In genomic region chr2:218296801-218297200, GRCh38 we compare ENCODE assay signal across 1 cellular context.
A peak's percentile ranks its signal among the peaks of the same experiment; 100 is the strongest.
TF ChIP-seq lines count a peak whose summit lies in the region.
"Not testable (repeated sequence)": the region's sequence is repeated elsewhere in the genome, so short reads cannot be mapped to it uniquely, and the experiment has no call there.

No MANE protein-coding gene starts in this region.

TF ChIP-seq in HepG2, 621 proteins besides CTCF, POLR2A, EP300 and RAD21 (continues in another document):
- 0 out of 2 replicates have a peak, but pooled peaks have one; percentile 35 for TF ChIP-seq GATAD2A (CRISPR knock-in tag; IDR thresholded peaks at IDR 0.05)
- peak; percentile 39; the same call in 1 of the 2 replicates for TF ChIP-seq STAG1 (CRISPR knock-in tag; IDR thresholded peaks at IDR 0.05)
- TF ChIP-seq ZNF331 (CRISPR knock-in tag; IDR thresholded peaks at IDR 0.05) = 0 out of 2 replicates have a peak, but pooled peaks have one; percentile 10
- 0 out of 2 replicates have a peak, but pooled peaks have one; percentile 17 for TF ChIP-seq KDM2A (CRISPR knock-in tag; IDR thresholded peaks at IDR 0.05; ENCODE audit: borderline replicate concordance, low read depth)
- not testable (repeated sequence) for TF ChIP-seq MAZ (IDR thresholded peaks at IDR 0.05; ENCODE audit: borderline replicate concordance, low read depth, low read length); CREM (CRISPR knock-in tag; IDR thresholded peaks at IDR 0.05); CBX2 (IDR thresholded peaks at IDR 0.05; ENCODE audit: low read depth, low read length); NR2F6 (IDR thresholded peaks at IDR 0.05)
- TF ChIP-seq MAZ (CRISPR knock-in tag; IDR thresholded peaks at IDR 0.05; ENCODE audit: low read depth) = peak; percentile 40; the same call in 1 of the 2 replicates
- peak; percentile 88; the same call in 1 of the 2 replicates for TF ChIP-seq THRA (CRISPR knock-in tag; IDR thresholded peaks at IDR 0.05; ENCODE audit: borderline replicate concordance)
- TF ChIP-seq ZNF883 (CRISPR knock-in tag; IDR thresholded peaks at IDR 0.05; ENCODE audit: not compliant biosample characterization) = peak; percentile 27
- 0 out of 2 replicates have a peak, but pooled peaks have one; percentile 10 for TF ChIP-seq HDAC1 (CRISPR knock-in tag; IDR thresholded peaks at IDR 0.05)
- TF ChIP-seq EED (CRISPR knock-in tag; IDR thresholded peaks at IDR 0.05) = 0 out of 2 replicates have a peak, but pooled peaks have one; percentile 17
- TF ChIP-seq ZNF792 (CRISPR knock-in tag; IDR thresholded peaks at IDR 0.05) = peak; percentile 79; the same call in 1 of the 2 replicates
- TF ChIP-seq GZF1 (CRISPR knock-in tag; IDR thresholded peaks at IDR 0.05) = 0 out of 2 replicates have a peak, but pooled peaks have one; percentile 50
- peak; percentile 30; the same call in 1 of the 2 replicates for TF ChIP-seq FOSL2 (CRISPR knock-in tag; IDR thresholded peaks at IDR 0.05)
- peak; percentile 49; the same call in 1 of the 2 replicates for TF ChIP-seq ZNF362 (CRISPR knock-in tag; IDR thresholded peaks at IDR 0.05; ENCODE audit: borderline replicate concordance)
- TF ChIP-seq SPEN (CRISPR knock-in tag; IDR thresholded peaks at IDR 0.05; ENCODE audit: low read depth) = peak; percentile 64; the same call in 1 of the 2 replicates
- TF ChIP-seq CREM (IDR thresholded peaks at IDR 0.05) = peak; percentile 18; the same call in 1 of the 2 replicates
- peak; percentile 51; the same call in 1 of the 2 replicates for TF ChIP-seq SMAD9 (CRISPR knock-in tag; IDR thresholded peaks at IDR 0.05)
- TF ChIP-seq ZBTB38 (CRISPR knock-in tag; IDR thresholded peaks at IDR 0.05) = 0 out of 2 replicates have a peak, but pooled peaks have one; percentile 19
- peak; percentile 54; the same call in 1 of the 2 replicates for TF ChIP-seq HOXA3 (CRISPR knock-in tag; IDR thresholded peaks at IDR 0.05)
- TF ChIP-seq ZGPAT (CRISPR knock-in tag; IDR thresholded peaks at IDR 0.05) = 0 out of 2 replicates have a peak, but pooled peaks have one; percentile 28
- 0 out of 2 replicates have a peak, but pooled peaks have one; percentile 24 for TF ChIP-seq ZNF574 (CRISPR knock-in tag; IDR thresholded peaks at IDR 0.05)
- TF ChIP-seq SNAI1 (CRISPR knock-in tag; IDR thresholded peaks at IDR 0.05; ENCODE audit: borderline replicate concordance) = 0 out of 2 replicates have a peak, but pooled peaks have one; percentile 54
- peak; percentile 90 for TF ChIP-seq HIC2 (CRISPR knock-in tag; IDR thresholded peaks at IDR 0.05; ENCODE audit: low read depth)
- 0 out of 2 replicates have a peak, but pooled peaks have one; percentile 8 for TF ChIP-seq ZNF777 (CRISPR knock-in tag; IDR thresholded peaks at IDR 0.05)
- TF ChIP-seq ZNF629 (CRISPR knock-in tag; conservative IDR thresholded peaks at IDR 0.05) = 0 out of 2 replicates have a peak, but pooled peaks have one; percentile 43
- TF ChIP-seq HNRNPL (IDR thresholded peaks at IDR 0.05; ENCODE audit: low read depth, low read length) = peak; percentile 85
- 0 out of 2 replicates have a peak, but pooled peaks have one; percentile 25 for TF ChIP-seq PHF8 (CRISPR knock-in tag; IDR thresholded peaks at IDR 0.05)
- 0 out of 2 replicates have a peak, but pooled peaks have one; percentile 37 for TF ChIP-seq HOXD1 (CRISPR knock-in tag; IDR thresholded peaks at IDR 0.05)
- 0 out of 2 replicates have a peak, but pooled peaks have one; percentile 52 for TF ChIP-seq CBX2 (CRISPR knock-in tag; IDR thresholded peaks at IDR 0.05; ENCODE audit: low read depth)
- 0 out of 2 replicates have a peak, but pooled peaks have one; percentile 14 for TF ChIP-seq NR2F6 (CRISPR knock-in tag; IDR thresholded peaks at IDR 0.05)
- TF ChIP-seq PAXIP1 (CRISPR knock-in tag; conservative IDR thresholded peaks at IDR 0.05) = peak; percentile 42; the same call in 1 of the 2 replicates
- TF ChIP-seq THAP9 (CRISPR knock-in tag; IDR thresholded peaks at IDR 0.05; ENCODE audit: borderline replicate concordance) = 0 out of 2 replicates have a peak, but pooled peaks have one; percentile 20
- peak; percentile 49 for TF ChIP-seq ZNF687 (CRISPR knock-in tag; IDR thresholded peaks at IDR 0.05)
